3 cellular contexts compared by ENCODE assay signal in the genomic region with DNA sequence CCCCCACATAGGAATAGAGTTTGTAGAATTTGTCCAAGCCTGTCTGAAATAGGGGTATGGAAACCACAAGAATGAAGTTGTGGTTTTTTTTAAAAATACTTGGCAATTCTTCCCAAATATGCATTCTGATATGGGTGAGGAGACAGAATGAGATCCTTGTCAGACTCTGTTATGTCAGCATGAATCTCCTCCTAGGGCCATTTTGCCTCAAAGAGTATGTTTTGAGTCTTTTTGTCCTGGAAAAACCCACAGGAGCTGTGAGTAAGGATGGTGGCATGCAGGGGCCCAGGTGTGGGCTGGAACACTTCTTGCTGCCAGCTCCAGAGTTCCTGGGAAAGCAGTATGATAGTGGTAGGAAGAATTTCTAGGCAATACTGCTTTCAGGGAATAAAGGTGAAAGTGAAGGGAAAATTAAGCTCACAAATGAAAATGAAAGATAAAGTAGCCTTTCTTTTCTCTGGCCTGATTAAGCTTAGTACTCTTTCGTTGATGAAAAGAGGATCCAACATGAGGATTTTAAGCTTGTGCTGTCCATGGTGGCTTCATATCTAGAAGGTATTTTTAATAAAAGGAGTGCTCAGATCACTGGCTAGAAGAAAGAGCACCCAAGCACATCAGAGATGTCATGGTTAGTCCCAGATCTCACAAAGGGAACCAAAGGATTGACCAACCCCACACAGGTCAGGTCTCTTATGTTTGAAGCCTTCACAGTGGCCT.
TF ChIP-seq lines count a peak whose summit lies in the region.

No MANE protein-coding gene starts in this region.

TF ChIP-seq in IMR-90, 13 proteins besides CTCF, POLR2A, EP300 and RAD21:
- TF ChIP-seq CEBPB (IDR thresholded peaks at IDR 0.05; ENCODE audit: low read depth, low read length) (no peak), USF2 (IDR thresholded peaks at IDR 0.05; ENCODE audit: low read depth, low read length) (no peak), FOS (IDR thresholded peaks at IDR 0.05; ENCODE audit: low read depth, low read length) (no peak), MAZ (IDR thresholded peaks at IDR 0.05; ENCODE audit: borderline replicate concordance, low read depth, low read length) (no peak), BHLHE40 (IDR thresholded peaks at IDR 0.05; ENCODE audit: low read depth, low read length) (no peak), RCOR1 (IDR thresholded peaks at IDR 0.05; ENCODE audit: insufficient replicate concordance, low read length) (no peak), NFE2L2 (IDR thresholded peaks at IDR 0.05; ENCODE audit: low read depth, low read length) (no peak), RFX5 (IDR thresholded peaks at IDR 0.05; ENCODE audit: low read depth, low read length) (no peak), MXI1 (IDR thresholded peaks at IDR 0.05; ENCODE audit: borderline replicate concordance, low read depth, low read length) (no peak)
- TF ChIP-seq, protein P1, sequence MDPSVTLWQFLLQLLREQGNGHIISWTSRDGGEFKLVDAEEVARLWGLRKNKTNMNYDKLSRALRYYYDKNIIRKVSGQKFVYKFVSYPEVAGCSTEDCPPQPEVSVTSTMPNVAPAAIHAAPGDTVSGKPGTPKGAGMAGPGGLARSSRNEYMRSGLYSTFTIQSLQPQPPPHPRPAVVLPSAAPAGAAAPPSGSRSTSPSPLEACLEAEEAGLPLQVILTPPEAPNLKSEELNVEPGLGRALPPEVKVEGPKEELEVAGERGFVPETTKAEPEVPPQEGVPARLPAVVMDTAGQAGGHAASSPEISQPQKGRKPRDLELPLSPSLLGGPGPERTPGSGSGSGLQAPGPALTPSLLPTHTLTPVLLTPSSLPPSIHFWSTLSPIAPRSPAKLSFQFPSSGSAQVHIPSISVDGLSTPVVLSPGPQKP (IDR thresholded peaks at IDR 0.05; ENCODE audit: borderline replicate concordance, low read depth, low read length): no peak

TF ChIP-seq in GM12878, 131 proteins besides CTCF, POLR2A, EP300 and RAD21:
- TF ChIP-seq MTA2 (IDR thresholded peaks at IDR 0.05; ENCODE audit: low read depth) (no peak), PML (IDR thresholded peaks at IDR 0.05; ENCODE audit: low read length) (no peak), REST (IDR thresholded peaks at IDR 0.05; ENCODE audit: low read depth, low read length) (peak; percentile 66), E2F4 (IDR thresholded peaks at IDR 0.05; ENCODE audit: low read depth, low read length) (no peak)

TF ChIP-seq in WTC11, 78 proteins besides CTCF, POLR2A, EP300 and RAD21:
- TF ChIP-seq KAT7 (CRISPR knock-in tag; IDR thresholded peaks at IDR 0.05; ENCODE audit: borderline replicate concordance) (no peak), NR1H2 (CRISPR knock-in tag; IDR thresholded peaks at IDR 0.05) (no peak), TEAD4 (CRISPR knock-in tag; IDR thresholded peaks at IDR 0.05) (no peak), CDX4 (CRISPR knock-in tag; IDR thresholded peaks at IDR 0.05; ENCODE audit: borderline replicate concordance) (no peak), ATF1 (CRISPR knock-in tag; IDR thresholded peaks at IDR 0.05) (no peak), ZBTB21 (CRISPR knock-in tag; IDR thresholded peaks at IDR 0.05; ENCODE audit: borderline replicate concordance) (no peak), OVOL2 (CRISPR knock-in tag; IDR thresholded peaks at IDR 0.05; ENCODE audit: borderline replicate concordance) (no peak), ZNF121 (CRISPR knock-in tag; IDR thresholded peaks at IDR 0.05) (no peak), NFE2L1 (CRISPR knock-in tag; IDR thresholded peaks at IDR 0.05) (no peak), ZMAT4 (CRISPR knock-in tag; IDR thresholded peaks at IDR 0.05) (no peak), JAZF1 (CRISPR knock-in tag; IDR thresholded peaks at IDR 0.05) (no peak), SP1 (CRISPR knock-in tag; conservative IDR thresholded peaks at IDR 0.05) (no peak), NFATC4 (CRISPR knock-in tag; IDR thresholded peaks at IDR 0.05) (no peak)
- TF ChIP-seq, protein P2, sequence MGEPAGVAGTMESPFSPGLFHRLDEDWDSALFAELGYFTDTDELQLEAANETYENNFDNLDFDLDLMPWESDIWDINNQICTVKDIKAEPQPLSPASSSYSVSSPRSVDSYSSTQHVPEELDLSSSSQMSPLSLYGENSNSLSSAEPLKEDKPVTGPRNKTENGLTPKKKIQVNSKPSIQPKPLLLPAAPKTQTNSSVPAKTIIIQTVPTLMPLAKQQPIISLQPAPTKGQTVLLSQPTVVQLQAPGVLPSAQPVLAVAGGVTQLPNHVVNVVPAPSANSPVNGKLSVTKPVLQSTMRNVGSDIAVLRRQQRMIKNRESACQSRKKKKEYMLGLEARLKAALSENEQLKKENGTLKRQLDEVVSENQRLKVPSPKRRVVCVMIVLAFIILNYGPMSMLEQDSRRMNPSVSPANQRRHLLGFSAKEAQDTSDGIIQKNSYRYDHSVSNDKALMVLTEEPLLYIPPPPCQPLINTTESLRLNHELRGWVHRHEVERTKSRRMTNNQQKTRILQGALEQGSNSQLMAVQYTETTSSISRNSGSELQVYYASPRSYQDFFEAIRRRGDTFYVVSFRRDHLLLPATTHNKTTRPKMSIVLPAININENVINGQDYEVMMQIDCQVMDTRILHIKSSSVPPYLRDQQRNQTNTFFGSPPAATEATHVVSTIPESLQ (CRISPR knock-in tag; IDR thresholded peaks at IDR 0.05): no peak
- TF ChIP-seq, protein P3, sequence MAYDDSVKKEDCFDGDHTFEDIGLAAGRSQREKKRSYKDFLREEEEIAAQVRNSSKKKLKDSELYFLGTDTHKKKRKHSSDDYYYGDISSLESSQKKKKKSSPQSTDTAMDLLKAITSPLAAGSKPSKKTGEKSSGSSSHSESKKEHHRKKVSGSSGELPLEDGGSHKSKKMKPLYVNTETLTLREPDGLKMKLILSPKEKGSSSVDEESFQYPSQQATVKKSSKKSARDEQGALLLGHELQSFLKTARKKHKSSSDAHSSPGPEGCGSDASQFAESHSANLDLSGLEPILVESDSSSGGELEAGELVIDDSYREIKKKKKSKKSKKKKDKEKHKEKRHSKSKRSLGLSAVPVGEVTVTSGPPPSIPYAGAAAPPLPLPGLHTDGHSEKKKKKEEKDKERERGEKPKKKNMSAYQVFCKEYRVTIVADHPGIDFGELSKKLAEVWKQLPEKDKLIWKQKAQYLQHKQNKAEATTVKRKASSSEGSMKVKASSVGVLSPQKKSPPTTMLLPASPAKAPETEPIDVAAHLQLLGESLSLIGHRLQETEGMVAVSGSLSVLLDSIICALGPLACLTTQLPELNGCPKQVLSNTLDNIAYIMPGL (CRISPR knock-in tag; IDR thresholded peaks at IDR 0.05): no peak
- TF ChIP-seq, protein P4, sequence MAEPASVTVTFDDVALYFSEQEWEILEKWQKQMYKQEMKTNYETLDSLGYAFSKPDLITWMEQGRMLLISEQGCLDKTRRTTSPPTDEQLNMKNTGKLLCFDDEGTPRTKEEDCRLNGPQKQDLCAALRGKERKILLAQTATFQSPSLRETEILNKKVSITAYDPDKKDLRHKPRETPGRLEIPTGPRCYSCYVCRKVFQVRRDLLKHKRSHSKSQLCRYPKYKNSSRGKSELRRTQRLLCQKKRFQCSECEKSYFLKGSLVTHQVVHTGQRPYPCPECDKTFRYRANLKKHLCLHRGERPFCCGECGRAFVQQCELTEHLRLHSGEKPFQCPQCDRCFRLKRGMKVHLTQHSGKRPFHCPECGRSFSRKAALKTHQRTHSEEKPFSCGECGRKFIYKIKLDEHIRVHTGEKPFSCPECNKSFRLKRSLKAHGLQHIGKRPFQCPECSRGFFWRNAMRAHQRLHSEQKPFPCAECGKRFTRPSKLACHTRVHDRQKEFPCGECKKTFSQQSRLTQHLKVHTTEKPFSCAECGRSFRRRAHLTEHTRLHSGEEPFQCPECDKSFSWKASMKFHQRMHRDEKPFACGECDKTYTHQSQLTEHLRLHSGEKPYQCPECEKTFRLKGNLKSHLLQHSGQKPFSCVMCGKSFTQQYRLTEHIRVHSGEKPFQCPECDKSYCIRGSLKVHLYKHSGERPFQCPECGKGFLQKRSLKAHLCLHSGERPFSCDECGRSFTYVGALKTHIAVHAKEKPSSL (CRISPR knock-in tag; conservative IDR thresholded peaks at IDR 0.05): no peak
